13 cellular contexts compared by ENCODE assay signal in the genomic region with DNA sequence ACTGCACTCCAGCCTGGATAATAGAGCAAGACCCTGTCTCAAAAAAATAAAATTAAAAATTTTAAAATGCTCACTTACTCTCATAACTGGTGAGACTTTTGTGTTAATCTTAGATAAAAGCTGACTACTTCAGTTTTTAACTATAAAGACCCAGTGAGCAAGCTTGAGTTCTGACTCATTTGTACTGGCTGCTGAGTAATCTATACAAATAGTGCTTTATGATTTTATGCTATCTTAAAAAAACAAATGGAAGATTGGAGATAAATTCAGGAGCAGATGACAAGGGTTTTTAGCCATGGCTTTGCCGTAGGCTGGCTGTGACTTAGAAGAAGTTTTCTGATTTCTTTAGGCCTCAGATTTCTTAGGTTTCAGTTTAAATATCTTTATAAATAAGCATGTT. TPM values are rescaled to one million over a fixed set of nuclear protein-coding genes. Genes with fewer than 3 reads are reported as not detected.
DNase-seq lines count a peak whose midpoint lies in the region; ATAC-seq, FAIRE-seq and TF ChIP-seq lines count a peak whose summit lies in the region.
"Had no signal": no experiment of that assay in that cellular context is flagged by ENCODE, and none has a peak within 500 bp of the region (broad histone marks: within the 10 kb centered on the region; RNA-seq: fewer than 3 reads in every experiment).

No MANE protein-coding gene starts in this region.

- H3K36me3 Mint-ChIP-seq in immature natural killer cell: no peaks in the 10 kb centered on the region
- H3K36me3 Mint-ChIP-seq: CD4-positive, CD25-positive, alpha-beta regulatory T cell had no signal

- H3K27ac ChIP-seq in GM12878 (ENCODE audit: control insufficient read depth, insufficient read depth): no peak overlapping the region
- H3K27ac ChIP-seq: uterus had no signal

- intact Hi-C loops in GM12878 (cut with micrococcal nuclease; ENCODE audit: unreplicated experiment): no loop called here

- H3K4me2 ChIP-seq in GM12878 (ENCODE audit: control insufficient read depth, insufficient read depth): no peak overlapping the region

- H4K20me1 ChIP-seq in GM12878 (ENCODE audit: control insufficient read depth, insufficient read depth): no peaks in the 10 kb centered on the region

- no peak for FAIRE-seq in GM12878 (lab: Jason Lieb, UNC)
- FAIRE-seq: GM12891 had no signal

- no peak for TF ChIP-seq POLR2A in GM12878 (IDR thresholded peaks at IDR 0.05; ENCODE audit: low read depth, low read length)

- H3K4me3 ChIP-seq in GM12878: no peak overlapping the region
- H3K4me3 ChIP-seq: uterus had no signal

- H3K36me3 ChIP-seq in GM12878 (ENCODE audit: control insufficient read depth in 2 of 2, insufficient read depth in 2 of 2, low read length in 1 of 2): no peaks in the 10 kb centered on the region
- H3K36me3 ChIP-seq: uterus had no signal

- TF ChIP-seq RAD21 in GM12878 (IDR thresholded peaks at IDR 0.05; ENCODE audit: insufficient read depth, low read depth, low read length): no peak

- no peaks in the 10 kb centered on the region for H3K4me1 ChIP-seq in GM12878 (ENCODE audit: control insufficient read depth, insufficient read depth, low read length)
- H3K4me1 ChIP-seq: uterus had no signal

- TF ChIP-seq CTCF in GM12878 (IDR thresholded peaks at IDR 0.05 in 2 of 3, conservative IDR thresholded peaks at IDR 0.05 in 1 of 3; ENCODE audit: control insufficient read depth in 2 of 3, extremely low read depth in 1 of 3, insufficient read depth in 1 of 3, low read depth in 3 of 3, low read length in 3 of 3): no peak

- H3K9ac ChIP-seq in GM12878 (ENCODE audit: control insufficient read depth, insufficient read depth, low read length): no peak overlapping the region

- in situ Hi-C loops in GM12878 (cut with MboI): no loop called here

- 100% methylated on average over 1 of the region's 1 CpG for WGBS in GM12878 (ENCODE audit: insufficient coverage, insufficient replicate concordance, low lambda C conversion rate, missing lambda C conversion rate)

- peaks cover 0 to 2% (median 1%) of the 10 kb centered on the region in 3 donors for H3K27me3 Mint-ChIP-seq in immature natural killer cell (ENCODE audit: low read depth in 3 of 3)
- H3K27me3 Mint-ChIP-seq: CD4-positive, CD25-positive, alpha-beta regulatory T cell had no signal

- no peaks in the 10 kb centered on the region for H3K9me3 Mint-ChIP-seq in immature natural killer cell
- H3K9me3 Mint-ChIP-seq: CD4-positive, CD25-positive, alpha-beta regulatory T cell had no signal

- H3K79me2 ChIP-seq in GM12878 (ENCODE audit: control insufficient read depth, insufficient read depth, low read length): no peaks in the 10 kb centered on the region

- H3K9me3 ChIP-seq in GM12878 (replicated peaks; ENCODE audit: control insufficient read depth, insufficient read depth, low read length): no peaks in the 10 kb centered on the region
- H3K9me3 ChIP-seq: uterus had no signal

- no peak for ATAC-seq in GM12878
- ATAC-seq in HG03196 (IDR thresholded peaks at IDR 0.05; ENCODE audit: unreplicated experiment): no peak

- CTCF ChIA-PET in GM12878 (lab: Yijun Ruan, JAX): interaction anchor here (1.1 kb wide), 1 partner anchor 67 kb away, joined by 3 read pairs; no protein-coding TSS in a partner anchor

- SMC1A ChIA-PET in GM12878 (lab: Charles Lee; ENCODE audit: uncharacterized antibody, unreplicated experiment): interaction anchor here (0.5 to 1.5 kb wide), 2 partner anchors 67 to 212 kb away, joined by 3 to 6 read pairs; no protein-coding TSS in a partner anchor

- no peak overlapping the region for H3K4me3 Mint-ChIP-seq in immature natural killer cell
- H3K4me3 Mint-ChIP-seq: CD4-positive, CD25-positive, alpha-beta regulatory T cell had no signal

- no TSS peak for BruUV-seq in GM12878 (replicated peaks; lab: Mats Ljungman, UMichigan)

- H3K27ac Mint-ChIP-seq in immature natural killer cell: no peak overlapping the region

- RAD21 ChIA-PET in GM12878 (lab: Charles Lee; ENCODE audit: unreplicated experiment): no interaction called here

- peaks cover 28 to 54% of the 10 kb centered on the region in 2 donors for H3K4me1 Mint-ChIP-seq in immature natural killer cell

- POLR2A ChIA-PET in GM12878 (lab: Charles Lee): no interaction called here

- DNase-seq in AG08395 (ENCODE audit: low spot score): peak; percentile 27
- DNase-seq in HT1080 (ENCODE audit: low read depth): peak; percentile 70
- DNase-seq in GM12878 (ENCODE audit: low read depth, low spot score): no peak
- DNase-seq in kidney tubule cell (ENCODE audit: low spot score): peak; percentile 41
- no peak for DNase-seq in NCI-H2196 (lab: John Stamatoyannopoulos, UW; ENCODE audit: unreplicated experiment)
- no peak for DNase-seq in immature natural killer cell
- DNase-seq in effector CD8-positive, alpha-beta T cell (lab: John Stamatoyannopoulos, UW): no peak
- DNase-seq: activated CD4-positive, alpha-beta T cell treated with anti-CD3 and anti-CD28 coated beads, Interleukin-2, amount 50 U/mL, for 1 hour; CD4-positive, CD25-positive, alpha-beta regulatory T cell; posterior cingulate gyrus; uterus had no signal

- no peaks in the 10 kb centered on the region for H3K27me3 ChIP-seq in GM12878 (replicated peaks in 1 of 2; ENCODE audit: control insufficient read depth in 2 of 2, insufficient read depth in 2 of 2, low read length in 1 of 2)
- H3K27me3 ChIP-seq: uterus had no signal

- no peak for TF ChIP-seq EP300 in GM12878 (IDR thresholded peaks at IDR 0.05; ENCODE audit: borderline replicate concordance in 1 of 2, control insufficient read depth in 1 of 2, low read depth in 2 of 2, low read length in 2 of 2)

- H2AFZ ChIP-seq in GM12878 (ENCODE audit: control insufficient read depth, low read depth, low read length): no peak overlapping the region

TF ChIP-seq in GM12878, 131 proteins besides CTCF, POLR2A, EP300 and RAD21:
- no peak for TF ChIP-seq SMAD5 (IDR thresholded peaks at IDR 0.05; ENCODE audit: low read depth)
- TF ChIP-seq, protein P1, sequence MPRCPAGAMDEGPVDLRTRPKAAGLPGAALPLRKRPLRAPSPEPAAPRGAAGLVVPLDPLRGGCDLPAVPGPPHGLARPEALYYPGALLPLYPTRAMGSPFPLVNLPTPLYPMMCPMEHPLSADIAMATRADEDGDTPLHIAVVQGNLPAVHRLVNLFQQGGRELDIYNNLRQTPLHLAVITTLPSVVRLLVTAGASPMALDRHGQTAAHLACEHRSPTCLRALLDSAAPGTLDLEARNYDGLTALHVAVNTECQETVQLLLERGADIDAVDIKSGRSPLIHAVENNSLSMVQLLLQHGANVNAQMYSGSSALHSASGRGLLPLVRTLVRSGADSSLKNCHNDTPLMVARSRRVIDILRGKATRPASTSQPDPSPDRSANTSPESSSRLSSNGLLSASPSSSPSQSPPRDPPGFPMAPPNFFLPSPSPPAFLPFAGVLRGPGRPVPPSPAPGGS (IDR thresholded peaks at IDR 0.05; ENCODE audit: borderline replicate concordance, insufficient read depth, low read depth, low read length, poor library complexity, severe bottlenecking): peak; percentile 14

RNA-seq across cellular contexts. Expression of a gene that starts 30.5 kb away (rescaled TPM):
- 57.6 and 60.8 TPM in 2 replicates for total RNA-seq in HT1080 (2014; rRNA removed; shearing (Covaris generic))
- 13.8 and 18.6 TPM in 2 replicates for polyA plus RNA-seq in HT1080 (2015; cell fraction: cytosol; rRNA removed)
- 24.0 and 32.4 TPM in 2 replicates for polyA plus RNA-seq in HT1080 (2015; cell fraction: nucleus; rRNA removed)
- 4.0 and 5.5 TPM in 2 replicates for total RNA-seq in GM12878 (2013; cell fraction: nucleolus; rRNA removed)
- total RNA-seq in GM12878 (2014; rRNA removed) (5.2 and 6.9 TPM in 2 replicates), GM12878 (2014; rRNA removed; fragmentation: Illumina TruSeq; extraction: Trizol) (4.8 and 5.5 TPM in 2 replicates), GM12878 (2021) (12.7 and 15.7 TPM in 2 replicates)
- polyA plus RNA-seq in GM12878 (2011; ENCODE audit: low read depth): 1.5 TPM
- polyA plus RNA-seq in GM12878 (2011; rRNA removed) (6.6 TPM in 2 replicates), GM12878 (2014; fragmentation: Illumina TruSeq; extraction: Trizol) (4.7 and 4.8 TPM in 2 replicates), GM12878 (2014; fragmentation: Nextera tagmentation; extraction: Ambion mirVana) (1 to 10 TPM; 1.2 to 1.4 TPM), GM12878 (2014; rRNA removed) (6.5 and 7.9 TPM in 2 replicates), GM12878 (2016; fragmentation: Nextera tagmentation; extraction: Ambion mirVana) (1 to 10 TPM; 1.3 to 2.2 TPM), immature natural killer cell (10 to 100 TPM; 16.7 to 23.1 (median 17.7) TPM)
- polyA plus RNA-seq in GM12878 (2011; cell fraction: cytosol; rRNA removed): 3.8 and 4.3 TPM in 2 replicates
- polyA plus RNA-seq in GM12878 (2011; cell fraction: nucleus; rRNA removed): 7.3 and 7.5 TPM in 2 replicates
- polyA plus RNA-seq in GM12878 (2012): 1.9 and 2.6 TPM in 2 replicates
- 6.2 and 7.2 TPM in 2 replicates for polyA minus RNA-seq in GM12878 (2011; rRNA and poly(A)+ RNA removed)
- 7.0 and 7.4 TPM in 2 replicates for polyA minus RNA-seq in GM12878 (2011; cell fraction: cytosol; rRNA and poly(A)+ RNA removed)
- polyA minus RNA-seq in GM12878 (2011; cell fraction: nucleus; rRNA and poly(A)+ RNA removed): 6.0 and 7.0 TPM in 2 replicates

Comparison
In these comparisons a context has a peak if more than half of its experiments do, and no peak if none do; other contexts are left out.
1. DNase-seq: peak in AG08395 (single experiment), HT1080 (single experiment) and kidney tubule cell (single experiment); none in GM12878 (single experiment), NCI-H2196 (single experiment), immature natural killer cell (0 of 3) and effector CD8-positive, alpha-beta T cell (single experiment).